Comparison of ENCODE assay signal across 10 cellular contexts in genomic region chr13:53206455-53206854, GRCh38.
DNase-seq lines count a peak whose midpoint lies in the region; ATAC-seq and TF ChIP-seq lines count a peak whose summit lies in the region.
"Had no signal": no experiment of that assay in that cellular context is flagged by ENCODE, and none has a peak within 500 bp of the region (broad histone marks: within the 10 kb centered on the region; RNA-seq: fewer than 3 reads in every experiment).

No MANE protein-coding gene starts in this region.

- no peak overlapping the region for H3K4me3 Mint-ChIP-seq in naive thymus-derived CD8-positive, alpha-beta T cell
- H3K4me3 Mint-ChIP-seq: natural killer cell had no signal

- H3K4me2 ChIP-seq in hepatocyte: no peak overlapping the region

- 10% methylated on average over 1 of the region's 1 CpG for WGBS in hepatocyte (ENCODE audit: low lambda C conversion rate, missing lambda C conversion rate)
- WGBS in sigmoid colon, 2 donors: 0 to 17% methylated on average over 1 of the region's 1 CpG

- H3K79me2 ChIP-seq in hepatocyte: no peaks in the 10 kb centered on the region

- H4K20me1 ChIP-seq in hepatocyte (ENCODE audit: insufficient read depth, poor library complexity, severe bottlenecking): no peaks in the 10 kb centered on the region

- H3K27ac ChIP-seq in hepatocyte (no peak overlapping the region), sigmoid colon (no peak overlapping the region)
- H3K27ac ChIP-seq: SK-N-MC had no signal

- no peak overlapping the region for H3K27ac Mint-ChIP-seq in naive thymus-derived CD8-positive, alpha-beta T cell
- H3K27ac Mint-ChIP-seq: natural killer cell had no signal

- H3K9me3 Mint-ChIP-seq in naive thymus-derived CD8-positive, alpha-beta T cell: peaks cover 0 to 11% (median 4%) of the 10 kb centered on the region in 9 donors

- ATAC-seq in GM21723 (IDR thresholded peaks at IDR 0.05; ENCODE audit: unreplicated experiment) (no peak), HG03457 (IDR thresholded peaks at IDR 0.05; ENCODE audit: unreplicated experiment) (no peak)
- no peak for ATAC-seq in naive thymus-derived CD8-positive, alpha-beta T cell
- ATAC-seq: natural killer cell had no signal

- H3K4me3 ChIP-seq in AG09309 (ENCODE audit: control insufficient read depth, low read depth, low read length) (no peak overlapping the region), GM12864 (ENCODE audit: low read depth, low read length) (no peak overlapping the region), hepatocyte (no peak overlapping the region), sigmoid colon (no peak overlapping the region)
- H3K4me3 ChIP-seq: SK-N-MC had no signal

- peaks cover 28% of the 10 kb centered on the region for H3K27me3 ChIP-seq in hepatocyte
- H3K27me3 ChIP-seq in sigmoid colon: peaks cover 7 to 23% (median 9%) of the 10 kb centered on the region in 3 donors

- POLR2A ChIA-PET in naive thymus-derived CD8-positive, alpha-beta T cell (lab: Charles Lee): no interaction called here

- H3K27me3 Mint-ChIP-seq in naive thymus-derived CD8-positive, alpha-beta T cell: peaks cover 17 to 42% (median 19%) of the 10 kb centered on the region in 5 donors

- H3K9me2 ChIP-seq in hepatocyte (replicated peaks; ENCODE audit: insufficient read depth): no peaks in the 10 kb centered on the region

- H3K4me1 Mint-ChIP-seq in naive thymus-derived CD8-positive, alpha-beta T cell: no peaks in the 10 kb centered on the region
- H3K4me1 Mint-ChIP-seq: natural killer cell had no signal

- no peaks in the 10 kb centered on the region for H3K9me3 ChIP-seq in hepatocyte (ENCODE audit: low read depth)
- H3K9me3 ChIP-seq in sigmoid colon: no peaks in the 10 kb centered on the region

- H3K4me1 ChIP-seq in hepatocyte (ENCODE audit: insufficient read depth) (peaks cover under 1% of the 10 kb centered on the region), sigmoid colon (peaks cover 0 to 4% (median 0%) of the 10 kb centered on the region in 4 donors)

- no peak for TF ChIP-seq EP300 in sigmoid colon (IDR thresholded peaks at IDR 0.05)

- no peak for DNase-seq in AG09309 (ENCODE audit: low read depth)
- DNase-seq in GM12864 (ENCODE audit: low read depth): no peak
- peak; percentile 33 for DNase-seq in OCI-M1 (lab: John Stamatoyannopoulos, UW)
- DNase-seq in hepatocyte (ENCODE audit: low spot score): no peak
- no peak for DNase-seq in naive thymus-derived CD8-positive, alpha-beta T cell
- DNase-seq in sigmoid colon: no peak
- DNase-seq: natural killer cell had no signal

- TF ChIP-seq POLR2A in sigmoid colon (IDR thresholded peaks at IDR 0.05): no peak

- no peaks in the 10 kb centered on the region for H3K36me3 ChIP-seq in hepatocyte (replicated peaks; ENCODE audit: insufficient read depth, low read depth)
- no peaks in the 10 kb centered on the region for H3K36me3 ChIP-seq in sigmoid colon

- TF ChIP-seq CTCF in AG09309 (IDR thresholded peaks at IDR 0.05; ENCODE audit: control insufficient read depth, insufficient read depth, low read depth, low read length, missing control alignments): peak; percentile 13
- TF ChIP-seq CTCF in GM12864 (IDR thresholded peaks at IDR 0.05; ENCODE audit: low read depth, low read length, missing control alignments): peak; percentile 22
- TF ChIP-seq CTCF in hepatocyte (IDR thresholded peaks at IDR 0.05; ENCODE audit: poor library complexity): peak; percentile 53
- no peak for TF ChIP-seq CTCF in sigmoid colon (IDR thresholded peaks at IDR 0.05)

- H3K36me3 Mint-ChIP-seq in naive thymus-derived CD8-positive, alpha-beta T cell: no peaks in the 10 kb centered on the region
- H3K36me3 Mint-ChIP-seq: natural killer cell had no signal

- intact Hi-C loops in sigmoid colon (cut with DNase I): no loop called here

- H2AFZ ChIP-seq in hepatocyte: no peak overlapping the region

Comparison
In these comparisons a context has a peak if more than half of its experiments do, and no peak if none do; other contexts are left out.
1. CTCF ChIP-seq: peak in AG09309 (single experiment), GM12864 (single experiment) and hepatocyte (single experiment); none in sigmoid colon (0 of 4).